In the genomic region with DNA sequence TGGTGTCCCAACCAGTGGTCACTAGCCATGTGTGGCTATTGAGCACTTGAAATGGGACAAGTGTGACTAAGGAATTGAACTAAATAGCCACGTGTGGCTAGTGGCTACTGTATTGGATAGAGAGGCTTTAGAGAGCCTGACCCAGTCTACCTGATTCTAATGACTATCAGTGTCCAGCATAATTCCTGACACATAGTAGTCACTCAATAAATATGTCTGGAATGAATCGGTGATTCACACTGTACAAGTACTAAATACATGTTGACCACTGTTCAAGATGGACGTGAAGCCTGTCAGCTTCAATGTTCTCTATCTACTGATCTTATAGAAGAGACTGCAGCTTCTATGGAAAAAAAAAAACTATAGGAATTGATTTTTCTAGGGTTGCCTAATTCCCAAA, we compare ENCODE assay signal across 19 cellular contexts. TPM values are rescaled to one million over a fixed set of nuclear protein-coding genes. Genes with fewer than 3 reads are reported as not detected.
DNase-seq lines count a peak whose midpoint lies in the region; ATAC-seq, FAIRE-seq and TF ChIP-seq lines count a peak whose summit lies in the region.
"Had no signal": no experiment of that assay in that cellular context is flagged by ENCODE, and none has a peak within 500 bp of the region (broad histone marks: within the 10 kb centered on the region; RNA-seq: fewer than 3 reads in every experiment).

No MANE protein-coding gene starts in this region.

- no peaks in the 10 kb centered on the region for H3K79me2 ChIP-seq in astrocyte (ENCODE audit: insufficient read depth, low read length)

- peaks cover 15% of the 10 kb centered on the region for H3K4me1 Mint-ChIP-seq in astrocyte (ENCODE audit: low read depth, unreplicated experiment)
- H3K4me1 Mint-ChIP-seq: CD4-positive, CD25-positive, alpha-beta regulatory T cell; H9 had no signal

- H3K27me3 Mint-ChIP-seq in astrocyte (ENCODE audit: low read depth, unreplicated experiment): peaks cover 2% of the 10 kb centered on the region

- H4K20me1 ChIP-seq in astrocyte (ENCODE audit: insufficient read depth, low read length): no peaks in the 10 kb centered on the region

- ATAC-seq in GM21619 (IDR thresholded peaks at IDR 0.05; ENCODE audit: unreplicated experiment): no peak
- ATAC-seq: GM12878, Panc1 had no signal

- H3K4me3 ChIP-seq in astrocyte (ENCODE audit: insufficient read depth, low read depth, low read length): no peak overlapping the region
- H3K4me3 ChIP-seq: GM12878 had no signal

- H3K36me3 ChIP-seq in astrocyte (ENCODE audit: insufficient read depth, low read length): no peaks in the 10 kb centered on the region

- H2AFZ ChIP-seq in astrocyte (ENCODE audit: low read depth, low read length): no peak overlapping the region

- no peaks in the 10 kb centered on the region for H3K9me3 Mint-ChIP-seq in astrocyte (ENCODE audit: unreplicated experiment)

- H3K27me3 ChIP-seq in astrocyte (ENCODE audit: insufficient read depth, low read length): no peaks in the 10 kb centered on the region

- H3K9me3 ChIP-seq in astrocyte (ENCODE audit: insufficient read depth, low read depth, low read length): no peaks in the 10 kb centered on the region

- no peaks in the 10 kb centered on the region for H3K36me3 Mint-ChIP-seq in astrocyte (ENCODE audit: low read depth, unreplicated experiment)
- H3K36me3 Mint-ChIP-seq: CD4-positive, CD25-positive, alpha-beta regulatory T cell had no signal

- FAIRE-seq in astrocyte (lab: Jason Lieb, UNC): no peak
- FAIRE-seq: GM12878 had no signal

- H3K4me3 Mint-ChIP-seq in astrocyte (ENCODE audit: unreplicated experiment): no peak overlapping the region
- H3K4me3 Mint-ChIP-seq: CD4-positive, CD25-positive, alpha-beta regulatory T cell; H9 had no signal

- no peak overlapping the region for H3K27ac ChIP-seq in astrocyte (ENCODE audit: low read depth, low read length)
- H3K27ac ChIP-seq: KMS-11 had no signal

- DNase-seq in ELR (ENCODE audit: low read depth): peak; percentile 76
- DNase-seq in NCI-H226: peak; percentile 64
- peak; percentile 33 for DNase-seq in astrocyte (ENCODE audit: low read depth)
- DNase-seq in kidney tubule cell (ENCODE audit: low spot score): peak; percentile 74
- DNase-seq in activated CD4-positive, alpha-beta T cell treated with anti-CD3 and anti-CD28 coated beads, Interleukin-2, amount 50 U/mL, for 4 hours: no peak
- no peak for DNase-seq in ureter (ENCODE audit: low spot score)
- no peak for DNase-seq in NCI-H2081 (lab: John Stamatoyannopoulos, UW)
- DNase-seq: CD4-positive, CD25-positive, alpha-beta regulatory T cell; H9; IMR-90; NCI-H1694; NCI-H2081 treated with DMSO at 0.1 percent for 48 hours; NCI-H2171 treated with DMSO at 0.1 percent for 48 hours; NCI-H510A; SHP77 had no signal

- H3K4me1 ChIP-seq in astrocyte (ENCODE audit: insufficient read depth, low read length): no peaks in the 10 kb centered on the region

- TF ChIP-seq CTCF in astrocyte (IDR thresholded peaks at IDR 0.05; ENCODE audit: insufficient read depth, low read depth, low read length): no peak

- H3K4me2 ChIP-seq in astrocyte (ENCODE audit: low read length): no peak overlapping the region
- H3K4me2 ChIP-seq: KMS-11 had no signal

- peak overlapping the region; percentile 88 for H3K27ac Mint-ChIP-seq in astrocyte (ENCODE audit: unreplicated experiment)
- H3K27ac Mint-ChIP-seq: CD4-positive, CD25-positive, alpha-beta regulatory T cell; H9 had no signal

- H3K9ac ChIP-seq in astrocyte (ENCODE audit: low read length): no peak overlapping the region
- H3K9ac ChIP-seq: KMS-11 had no signal

RNA-seq across cellular contexts. Expression of a gene that starts 57.7 kb away (rescaled TPM):
- total RNA-seq in astrocyte: 16.0 and 22.3 TPM in 2 replicates
- 114 TPM for total RNA-seq in ureter

Comparison
In these comparisons a context has a peak if more than half of its experiments do, and no peak if none do; other contexts are left out.
1. DNase-seq: peak in ELR (single experiment), NCI-H226 (single experiment), astrocyte (single experiment) and kidney tubule cell (single experiment); none in activated CD4-positive, alpha-beta T cell treated with anti-CD3 and anti-CD28 coated beads, Interleukin-2, amount 50 U/mL, for 4 hours (0 of 2), ureter (single experiment) and NCI-H2081 (0 of 2).